8 cellular contexts compared by ENCODE assay signal in genomic region chrX:106894392-106894909, GRCh38. TPM values are rescaled to one million over a fixed set of nuclear protein-coding genes. Genes with fewer than 3 reads are reported as not detected.
DNase-seq lines count a peak whose midpoint lies in the region; ATAC-seq, FAIRE-seq and TF ChIP-seq lines count a peak whose summit lies in the region.

No MANE protein-coding gene starts in this region.

- intact Hi-C loops in psoas muscle (cut with DNase I) (loop anchor here (2.0 kb wide), 2 partner anchors 58 to 60 kb away; no protein-coding TSS in a partner anchor), lower leg skin (cut with DNase I; ENCODE audit: low total_unique reads) (no loop called here)

- H3K79me2 ChIP-seq in KMS-11 (ENCODE audit: insufficient read depth, low read depth): no peaks in the 10 kb centered on the region

- H3K4me2 ChIP-seq in KMS-11: no peak overlapping the region

- H4K20me1 ChIP-seq in KMS-11 (ENCODE audit: insufficient read depth): no peaks in the 10 kb centered on the region

- H3K9ac ChIP-seq in KMS-11: no peak overlapping the region

- peak overlapping the region; percentile 34; the same call in 1 of the 2 replicates for H2AFZ ChIP-seq in KMS-11 (ENCODE audit: low read depth)

- peak; percentile 85 to 94 (median 87) for ATAC-seq in psoas muscle

- no peaks in the 10 kb centered on the region for H3K9me3 ChIP-seq in cardiac muscle cell (ENCODE audit: low read depth)
- no peaks in the 10 kb centered on the region for H3K9me3 ChIP-seq in psoas muscle

- H3K4me1 ChIP-seq in KMS-11 (ENCODE audit: low read depth, poor library complexity, severe bottlenecking) (no peaks in the 10 kb centered on the region), cardiac muscle cell (ENCODE audit: low read depth) (peaks cover 8% of the 10 kb centered on the region), psoas muscle (no peaks in the 10 kb centered on the region)

- TF ChIP-seq CTCF in D721Med (IDR thresholded peaks at IDR 0.05; ENCODE audit: insufficient read depth, missing control alignments) (peak; percentile 83), GM20000 (IDR thresholded peaks at IDR 0.05; ENCODE audit: extremely low read depth, missing control alignments) (peak; percentile 76), KMS-11 (conservative IDR thresholded peaks at IDR 0.05; ENCODE audit: low read depth, low read length) (peak; percentile 78), cardiac muscle cell (IDR thresholded peaks at IDR 0.05; ENCODE audit: low read depth, low read length) (peak; percentile 79), psoas muscle (IDR thresholded peaks at IDR 0.05) (peak; percentile 83), lower leg skin (IDR thresholded peaks at IDR 0.05) (no peak)

- TF ChIP-seq POLR2A in lower leg skin (IDR thresholded peaks at IDR 0.05): no peak

- no peak overlapping the region for H3K27ac ChIP-seq in KMS-11
- H3K27ac ChIP-seq in cardiac muscle cell: no peak overlapping the region
- no peak overlapping the region for H3K27ac ChIP-seq in psoas muscle

- H3K36me3 ChIP-seq in KMS-11 (ENCODE audit: insufficient read depth) (no peaks in the 10 kb centered on the region), cardiac muscle cell (no peaks in the 10 kb centered on the region), psoas muscle (ENCODE audit: insufficient read depth in 1 of 2, low read depth in 1 of 2) (no peaks in the 10 kb centered on the region)

- H3K4me3 ChIP-seq in KMS-11 (IDR thresholded peaks at IDR 0.05; ENCODE audit: insufficient read depth, low read depth, low read length) (no peak overlapping the region), cardiac muscle cell (no peak overlapping the region), psoas muscle (no peak overlapping the region), lower leg skin (ENCODE audit: low read depth, poor library complexity, severe bottlenecking) (no peak overlapping the region)

- FAIRE-seq in D721Med (lab: Jason Lieb, UNC): no peak

- WGBS in psoas muscle, 3 donors: 17 to 21% (median 21%) methylated on average over 6 of the region's 6 CpGs
- 12 to 18% methylated on average over 5 to 6 of the region's 6 CpGs for WGBS in lower leg skin, 2 donors

- no peaks in the 10 kb centered on the region for H3K27me3 ChIP-seq in KMS-11 (ENCODE audit: insufficient read depth, low read depth)
- no peaks in the 10 kb centered on the region for H3K27me3 ChIP-seq in cardiac muscle cell
- H3K27me3 ChIP-seq in psoas muscle (ENCODE audit: insufficient read depth in 3 of 3, low read length in 2 of 3): peaks cover 0 to 26% (median 0%) of the 10 kb centered on the region in 3 donors

- DNase-seq in D721Med (ENCODE audit: insufficient read length, low spot score) (no peak), GM20000 (ENCODE audit: low spot score) (peak; percentile 16), RPMI7951 (ENCODE audit: low read depth) (peak; percentile 63), cardiac muscle cell (ENCODE audit: low read depth in 1 of 2, low spot score in 1 of 2) (peak; percentile 81 to 86), psoas muscle (peak; percentile 32 to 69), lower leg skin (ENCODE audit: low spot score in 2 of 2) (no peak)
- DNase-seq in activated naive CD4-positive, alpha-beta T cell treated with anti-CD3 and anti-CD28 coated beads, Interleukin-2, amount 50 U/mL, for 16 hours: peak; percentile 34

RNA-seq across cellular contexts. Expression of gene RIPPLY1, which starts 8.7 kb away (rescaled TPM):
- total RNA-seq in RPMI7951 (2014; rRNA removed; shearing (Covaris generic)): not detected in 2 replicates
- total RNA-seq in cardiac muscle cell (0.21 TPM in 1 of 2 replicates, not detected in the other), psoas muscle (under 1 TPM in 3 of 4 donors, not detected in 1; 0.20 to 0.36 (median 0.30) TPM), lower leg skin (not detected)
- polyA plus RNA-seq in cardiac muscle cell (0.55 TPM in 1 of 2 replicates, not detected in the other), psoas muscle (under 1 TPM in 2 of 3 donors, not detected in 1; 0.08 to 0.34 TPM)

RNA-seq across cellular contexts. Expression of gene CLDN2, which starts 25.8 kb away (rescaled TPM):
- total RNA-seq in RPMI7951 (2014; rRNA removed; shearing (Covaris generic)): not detected in 2 replicates
- 0.09 and 0.18 TPM in 2 replicates for total RNA-seq in cardiac muscle cell
- 0.24 and 0.66 TPM in 2 replicates for polyA plus RNA-seq in cardiac muscle cell
- under 1 TPM in 2 of 4 donors, not detected in 2; 0.10 to 0.15 TPM for total RNA-seq in psoas muscle
- under 1 TPM in 2 of 3 donors, not detected in 1; 0.03 to 0.04 TPM for polyA plus RNA-seq in psoas muscle
- not detected for total RNA-seq in lower leg skin

Comparison
In these comparisons a context has a peak if more than half of its experiments do, and no peak if none do; other contexts are left out.
1. DNase-seq: peak in GM20000 (single experiment), RPMI7951 (single experiment), activated naive CD4-positive, alpha-beta T cell treated with anti-CD3 and anti-CD28 coated beads, Interleukin-2, amount 50 U/mL, for 16 hours (single experiment), cardiac muscle cell (2 of 2) and psoas muscle (2 of 2); none in D721Med (single experiment) and lower leg skin (0 of 2).
2. CTCF ChIP-seq: peak in D721Med (single experiment), GM20000 (single experiment), KMS-11 (single experiment), cardiac muscle cell (single experiment) and psoas muscle (single experiment); none in lower leg skin (0 of 3).